Comparison of ENCODE assay signal across 15 cellular contexts in genomic region chr1:245074232-245074747, GRCh38.
DNase-seq lines count a peak whose midpoint lies in the region; ATAC-seq and TF ChIP-seq lines count a peak whose summit lies in the region.
"Had no signal": no experiment of that assay in that cellular context is flagged by ENCODE, and none has a peak within 500 bp of the region (broad histone marks: within the 10 kb centered on the region; RNA-seq: fewer than 3 reads in every experiment).

No MANE protein-coding gene starts in this region.

- H3K4me3 ChIP-seq in lung, result no peak overlapping the region

- in situ Hi-C loops in GM13977 (cut with MboI; ENCODE audit: low pct_unique_long_range_greater_than_20kb, low sequenced_read_pairs, unreplicated experiment), result no loop called here

- DNase-seq in DMS79 treated with DMSO at 0.1 percent for 48 hours (lab: John Stamatoyannopoulos, UW), result peak; percentile 71
- DNase-seq in NCI-H128 (lab: John Stamatoyannopoulos, UW; ENCODE audit: unreplicated experiment), result peak; percentile 65
- DNase-seq in WTC11 (ENCODE audit: low spot score), result no peak
- no peak for DNase-seq in lung (ENCODE audit: low spot score)
- no peak for DNase-seq in chondrocyte (ENCODE audit: low spot score)
- no peak for DNase-seq in GM13977 (ENCODE audit: low spot score)
- DNase-seq in OCI-M2 (lab: John Stamatoyannopoulos, UW; ENCODE audit: unreplicated experiment), result no peak
- no peak for DNase-seq in nucleus accumbens (lab: John Stamatoyannopoulos, UW)
- DNase-seq: activated T-cell treated with anti-CD3 and anti-CD28 coated beads, Interleukin-2, amount 50 U/mL, for 4 hours; brain microvascular endothelial cell; immature natural killer cell; NCI-H2029 treated with DMSO at 0.1 percent for 48 hours; Right ventricle myocardium superior had no signal

- H3K36me3 Mint-ChIP-seq in WTC11 (peaks cover 17% of the 10 kb centered on the region), chondrocyte (ENCODE audit: low read depth) (peaks cover 1% of the 10 kb centered on the region)
- H3K36me3 Mint-ChIP-seq: stimulated activated effector memory CD8-positive, alpha-beta T cell treated with anti-CD3 and anti-CD28 coated beads, Interleukin-12 subunit alpha, Interleukin-12 subunit beta, amount 100 ng/mL, for 72 hours had no signal

- H3K4me3 Mint-ChIP-seq in WTC11 (no peak overlapping the region), chondrocyte (ENCODE audit: unreplicated experiment) (no peak overlapping the region)
- H3K4me3 Mint-ChIP-seq: activated T-cell treated with anti-CD3 and anti-CD28 coated beads, Interleukin-2, amount 50 U/mL, for 4 hours; immature natural killer cell; stimulated activated effector memory CD8-positive, alpha-beta T cell treated with anti-CD3 and anti-CD28 coated beads, Interleukin-12 subunit alpha, Interleukin-12 subunit beta, amount 100 ng/mL, for 72 hours had no signal

- H3K4me1 Mint-ChIP-seq in WTC11 (peaks cover 9% of the 10 kb centered on the region), chondrocyte (ENCODE audit: low read depth) (peaks cover 12% of the 10 kb centered on the region)
- H3K4me1 Mint-ChIP-seq: immature natural killer cell; stimulated activated effector memory CD8-positive, alpha-beta T cell treated with anti-CD3 and anti-CD28 coated beads, Interleukin-12 subunit alpha, Interleukin-12 subunit beta, amount 100 ng/mL, for 72 hours had no signal

- POLR2A ChIA-PET in WTC11 (lab: Charles Lee), result no interaction called here

- no peak overlapping the region for H3K27ac ChIP-seq in lung (ENCODE audit: low read depth in 1 of 2, low read length in 1 of 2)
- H3K27ac ChIP-seq: brain microvascular endothelial cell, C4-2B had no signal

- H3K27me3 ChIP-seq in lung (ENCODE audit: control insufficient read depth, insufficient read depth), result no peaks in the 10 kb centered on the region
- H3K27me3 ChIP-seq: brain microvascular endothelial cell had no signal

- H3K27ac Mint-ChIP-seq in WTC11, result no peak overlapping the region
- H3K27ac Mint-ChIP-seq in chondrocyte (ENCODE audit: unreplicated experiment), result no peak overlapping the region
- H3K27ac Mint-ChIP-seq: immature natural killer cell; stimulated activated effector memory CD8-positive, alpha-beta T cell treated with anti-CD3 and anti-CD28 coated beads, Interleukin-12 subunit alpha, Interleukin-12 subunit beta, amount 100 ng/mL, for 72 hours had no signal

- peaks cover 0 to 5% of the 10 kb centered on the region in 2 donors for H3K9me3 ChIP-seq in lung (ENCODE audit: control insufficient read depth in 2 of 2, insufficient read depth in 1 of 2, low read length in 1 of 2)

- TF ChIP-seq CTCF in WTC11 (IDR thresholded peaks at IDR 0.05) (no peak), lung (IDR thresholded peaks at IDR 0.05; ENCODE audit: control extremely low read depth, extremely low read depth) (no peak), chondrocyte (IDR thresholded peaks at IDR 0.05) (no peak), GM13977 (IDR thresholded peaks at IDR 0.05; ENCODE audit: extremely low read depth, insufficient read depth, missing control alignments) (no peak)

- ATAC-seq in WTC11 (peak; percentile 71), lung (ENCODE audit: insufficient read depth, low FRiP score) (peak; percentile 79)
- ATAC-seq: activated T-cell treated with anti-CD3 and anti-CD28 coated beads, Interleukin-2, amount 50 U/mL, for 4 hours; stimulated activated effector memory CD8-positive, alpha-beta T cell treated with anti-CD3 and anti-CD28 coated beads, Interleukin-12 subunit alpha, Interleukin-12 subunit beta, amount 100 ng/mL, for 72 hours had no signal

- no peaks in the 10 kb centered on the region for H3K4me1 ChIP-seq in lung (ENCODE audit: control insufficient read depth in 2 of 2, insufficient read depth in 2 of 2, low read length in 2 of 2)

- H3K9me3 Mint-ChIP-seq in WTC11, result peaks cover 17% of the 10 kb centered on the region
- H3K9me3 Mint-ChIP-seq in chondrocyte (ENCODE audit: low read depth), result peaks cover 5% of the 10 kb centered on the region
- H3K9me3 Mint-ChIP-seq: activated T-cell treated with anti-CD3 and anti-CD28 coated beads, Interleukin-2, amount 50 U/mL, for 4 hours; immature natural killer cell had no signal

- 45 to 56% methylated on average over 6 of the region's 6 CpGs for WGBS in lung, 2 donors

- H3K27me3 Mint-ChIP-seq in WTC11 (ENCODE audit: low read depth) (no peaks in the 10 kb centered on the region; the same call in 1 of the 2 replicates), chondrocyte (ENCODE audit: low read depth) (peaks cover 2% of the 10 kb centered on the region)

- H3K36me3 ChIP-seq in lung (ENCODE audit: control insufficient read depth in 2 of 2, insufficient read depth in 2 of 2, low read length in 2 of 2), result peaks cover 0 to 8% of the 10 kb centered on the region in 2 donors
- H3K36me3 ChIP-seq: brain microvascular endothelial cell had no signal

- CTCF ChIA-PET in WTC11 (lab: Charles Lee), result no interaction called here

TF ChIP-seq in WTC11, 78 proteins besides CTCF, POLR2A, EP300 and RAD21:
- no peak for TF ChIP-seq MXD4 (CRISPR knock-in tag; IDR thresholded peaks at IDR 0.05; ENCODE audit: borderline replicate concordance)
- TF ChIP-seq TP53 (CRISPR knock-in tag; IDR thresholded peaks at IDR 0.05), result no peak
- no peak for TF ChIP-seq USF2 (CRISPR knock-in tag; IDR thresholded peaks at IDR 0.05)
- TF ChIP-seq ZNF263 (CRISPR knock-in tag; IDR thresholded peaks at IDR 0.05; ENCODE audit: low read depth), result no peak
- TF ChIP-seq ZNF416 (CRISPR knock-in tag; IDR thresholded peaks at IDR 0.05), result no peak
- no peak for TF ChIP-seq ZNF317 (CRISPR knock-in tag; IDR thresholded peaks at IDR 0.05; ENCODE audit: borderline replicate concordance, low read depth)
- no peak for TF ChIP-seq FOXK1 (CRISPR knock-in tag; IDR thresholded peaks at IDR 0.05)
- no peak for TF ChIP-seq MLX (CRISPR knock-in tag; IDR thresholded peaks at IDR 0.05)
- no peak for TF ChIP-seq FOXP1 (CRISPR knock-in tag; IDR thresholded peaks at IDR 0.05; ENCODE audit: borderline replicate concordance)
- TF ChIP-seq NR3C1 (CRISPR knock-in tag; conservative IDR thresholded peaks at IDR 0.05; ENCODE audit: low read depth), result no peak
- no peak for TF ChIP-seq MAX (CRISPR knock-in tag; IDR thresholded peaks at IDR 0.05)
- TF ChIP-seq ZNF396 (CRISPR knock-in tag; IDR thresholded peaks at IDR 0.05; ENCODE audit: borderline replicate concordance), result no peak
- TF ChIP-seq JAZF1 (CRISPR knock-in tag; IDR thresholded peaks at IDR 0.05), result no peak
- TF ChIP-seq E2F1 (CRISPR knock-in tag; IDR thresholded peaks at IDR 0.05), result no peak
TF ChIP-seq in WTC11: peak in this region for 0.

Comparison
In these comparisons a context has a peak if more than half of its experiments do, and no peak if none do; other contexts are left out.
1. DNase-seq: peak in DMS79 treated with DMSO at 0.1 percent for 48 hours (single experiment) and NCI-H128 (single experiment); none in WTC11 (single experiment), lung (single experiment), chondrocyte (single experiment), GM13977 (single experiment), OCI-M2 (single experiment) and nucleus accumbens (0 of 56).